ENCODE assay signal across 17 cellular contexts in genomic region chr2:149080104-149080503, GRCh38. TPM values are rescaled to one million over a fixed set of nuclear protein-coding genes. Genes with fewer than 3 reads are reported as not detected.
"Had no signal": no experiment of that assay in that cellular context is flagged by ENCODE, and none has a peak within 500 bp of the region (broad histone marks: within the 10 kb centered on the region; RNA-seq: fewer than 3 reads in every experiment).

No MANE protein-coding gene starts in this region.

- H3K9me3 ChIP-seq: esophagus squamous epithelium, left lung, ovary, suprapubic skin, upper lobe of left lung had no signal

- H3K27ac ChIP-seq: cardiac muscle cell, esophagus squamous epithelium, left lung, neural progenitor cell, ovary, suprapubic skin, upper lobe of left lung had no signal

- H3K36me3 ChIP-seq: cardiac muscle cell, esophagus squamous epithelium, left lung, neural progenitor cell, ovary, suprapubic skin, upper lobe of left lung had no signal

- H3K4me2 ChIP-seq: neural progenitor cell had no signal

- H3K27me3 ChIP-seq: cardiac muscle cell, esophagus squamous epithelium, left lung, neural progenitor cell, ovary, suprapubic skin, upper lobe of left lung had no signal

- H3K9ac ChIP-seq: neural progenitor cell had no signal

- H2AFZ ChIP-seq: neural progenitor cell had no signal

- DNase-seq: activated CD4-positive, alpha-beta T cell treated with anti-CD3 and anti-CD28 coated beads, Interleukin-2, amount 50 U/mL, for 1 hour; activated gamma-delta T cell treated with Interleukin-2 at 50 U/mL for 16 hours; activated naive CD8-positive, alpha-beta T cell treated with anti-CD3 and anti-CD28 coated beads for 36 hours; activated T-cell treated with anti-CD3 and anti-CD28 coated beads, Interleukin-2, amount 50 U/mL, for 4 hours; anterior cingulate cortex; esophagus squamous epithelium; foreskin fibroblast; head of caudate nucleus; left lung; ovary; stimulated activated CD4-positive, alpha-beta T cell treated with anti-CD3 and anti-CD28 coated beads, Interleukin-2, amount 100 ng/mL, for 48 hours; stimulated activated naive CD8-positive, alpha-beta T cell treated with anti-CD3 and anti-CD28 coated beads, Interleukin-15, Interleukin-2, amounts not matched to agents 100 U/mL and 50 U/mL, for 24 hours; T-helper 2 cell; upper lobe of left lung had no signal

- H3K4me3 ChIP-seq: cardiac muscle cell, esophagus squamous epithelium, left lung, neural progenitor cell, ovary, suprapubic skin, upper lobe of left lung had no signal

RNA-seq across cellular contexts. Expression of gene LYPD6B, which starts 41.6 kb away (rescaled TPM):
- total RNA-seq: activated naive CD8-positive, alpha-beta T cell treated with anti-CD3 and anti-CD28 coated beads for 36 hours; activated T-cell treated with anti-CD3 and anti-CD28 coated beads, Interleukin-2, amount 50 U/mL, for 4 hours had no signal
